ENCODE assay signal across 30 cellular contexts in genomic region chrX:48909703-48910102, GRCh38. TPM values are rescaled to one million over a fixed set of nuclear protein-coding genes. Genes with fewer than 3 reads are reported as not detected.
DNase-seq lines count a peak whose midpoint lies in the region; ATAC-seq, FAIRE-seq and TF ChIP-seq lines count a peak whose summit lies in the region.
"Had no signal": no experiment of that assay in that cellular context is flagged by ENCODE, and none has a peak within 500 bp of the region (broad histone marks: within the 10 kb centered on the region; RNA-seq: fewer than 3 reads in every experiment).

No MANE protein-coding gene starts in this region.

- peak overlapping the region in 2 of 3 experiments; percentile 12 to 91 for H3K4me3 ChIP-seq in keratinocyte (ENCODE audit: control insufficient read depth in 2 of 3, extremely low read depth in 1 of 3, insufficient read depth in 2 of 3, low read depth in 1 of 3, low read length in 3 of 3)
- H3K4me3 ChIP-seq: cardiac muscle cell, esophagus muscularis mucosa, right atrium auricular region, thyroid gland had no signal

- H3K4me3 Mint-ChIP-seq in stimulated activated naive CD8-positive, alpha-beta T cell treated with anti-CD3 and anti-CD28 coated beads, Interleukin-15, amount 100 ng/mL, for 72 hours = no peak overlapping the region
- no peak overlapping the region for H3K4me3 Mint-ChIP-seq in stimulated activated effector memory CD8-positive, alpha-beta T cell treated with anti-CD3 and anti-CD28 coated beads, Interleukin-12 subunit alpha, Interleukin-12 subunit beta, amount 100 ng/mL, for 72 hours
- H3K4me3 Mint-ChIP-seq: T-helper 1 cell treated with Interleukin-12 subunit alpha and Interleukin-12 subunit beta and Interleukin-4 antibody, amounts not matched to agents 30 μg/mL and 1 μg/mL, for 36 hours had no signal

- peaks cover 3% of the 10 kb centered on the region for H3K9me3 ChIP-seq in keratinocyte (ENCODE audit: control insufficient read depth, low read depth, low read length)
- H3K9me3 ChIP-seq: Caco-2, esophagus muscularis mucosa, left lung, right atrium auricular region, thyroid gland had no signal

- no peaks in the 10 kb centered on the region for H3K27me3 ChIP-seq in keratinocyte (ENCODE audit: control insufficient read depth, extremely low read depth, insufficient read depth, low read length)
- H3K27me3 ChIP-seq: cardiac muscle cell, esophagus muscularis mucosa, left lung, right atrium auricular region, thyroid gland had no signal

- no peak for TF ChIP-seq CTCF in keratinocyte (optimal IDR thresholded peaks at IDR 0.05 in 1 of 3, IDR thresholded peaks at IDR 0.05 in 1 of 3, conservative IDR thresholded peaks at IDR 0.05 in 1 of 3; ENCODE audit: extremely low read depth in 1 of 3, insufficient read depth in 2 of 3, low read length in 3 of 3)

- no peaks in the 10 kb centered on the region for H3K9me3 Mint-ChIP-seq in stimulated activated naive CD8-positive, alpha-beta T cell treated with anti-CD3 and anti-CD28 coated beads, Interleukin-15, amount 100 ng/mL, for 72 hours
- no peaks in the 10 kb centered on the region for H3K9me3 Mint-ChIP-seq in stimulated activated effector memory CD8-positive, alpha-beta T cell treated with anti-CD3 and anti-CD28 coated beads, Interleukin-12 subunit alpha, Interleukin-12 subunit beta, amount 100 ng/mL, for 72 hours
- H3K9me3 Mint-ChIP-seq: activated T-cell treated with anti-CD3 and anti-CD28 coated beads, Interleukin-2, amount 50 U/mL, for 4 hours; stimulated activated naive CD8-positive, alpha-beta T cell treated with anti-CD3 and anti-CD28 coated beads, Interleukin-15, Interleukin-2, amounts not matched to agents 100 ng/mL and 50 ng/mL, for 24 hours; T-helper 1 cell treated with Interleukin-12 subunit alpha and Interleukin-12 subunit beta and Interleukin-4 antibody, amounts not matched to agents 30 μg/mL and 1 μg/mL, for 36 hours had no signal

- H3K4me1 ChIP-seq in keratinocyte (ENCODE audit: control insufficient read depth, extremely low read depth, insufficient read depth, low read length) = peaks cover 7% of the 10 kb centered on the region
- H3K4me1 ChIP-seq: right atrium auricular region had no signal

- no peaks in the 10 kb centered on the region for H3K9me1 ChIP-seq in keratinocyte (ENCODE audit: control insufficient read depth, extremely low read depth, insufficient read depth, low read length)

- no peak overlapping the region for H3K9ac ChIP-seq in keratinocyte (ENCODE audit: control insufficient read depth, extremely low read depth, insufficient read depth, low read length)
- H3K9ac ChIP-seq: KMS-11, parathyroid adenoma had no signal

- DNase-seq in stimulated activated naive CD8-positive, alpha-beta T cell treated with anti-CD3 and anti-CD28 coated beads, Interleukin-15, amount 100 ng/mL, for 72 hours = peak in 1 of 2 donors; percentile 28
- no peak for DNase-seq in stimulated activated naive CD8-positive, alpha-beta T cell treated with anti-CD3 and anti-CD28 coated beads, Interleukin-15, Interleukin-2, amounts not matched to agents 100 U/mL and 50 U/mL, for 24 hours
- DNase-seq in keratinocyte (ENCODE audit: low read depth, low spot score) (no peak), iPS-NIHi11 (ENCODE audit: low spot score) (no peak), SIG-M5 treated with dmso at 0.1 percent for 504 hours (lab: John Stamatoyannopoulos, UW; ENCODE audit: unreplicated experiment) (no peak)
- DNase-seq in stimulated activated effector memory CD8-positive, alpha-beta T cell treated with anti-CD3 and anti-CD28 coated beads, Interleukin-12 subunit alpha, Interleukin-12 subunit beta, amount 100 ng/mL, for 72 hours (ENCODE audit: low spot score in 2 of 2) = no peak
- DNase-seq: ACHN; activated CD4-positive, alpha-beta T cell treated with anti-CD3 and anti-CD28 coated beads for 36 hours; activated naive CD4-positive, alpha-beta T cell treated with Interleukin-2 at 50 U/mL for 16 hours; activated T-cell treated with anti-CD3 and anti-CD28 coated beads, Interleukin-2, amount 50 U/mL, for 4 hours; amniotic stem cell; C1 segment of cervical spinal cord; Caco-2; cortex of kidney; DMS79 treated with DMSO at 0.1 percent for 48 hours; foreskin melanocyte; GOT3; immature natural killer cell; left lung; naive B cell; NCI-H146; NK-92 treated with Interleukin-12 subunit alpha and Interleukin-12 subunit beta, amount 100 ng/mL, for 24 hours; thyroid gland had no signal

- peaks cover 45% of the 10 kb centered on the region for H3K4me1 Mint-ChIP-seq in stimulated activated naive CD8-positive, alpha-beta T cell treated with anti-CD3 and anti-CD28 coated beads, Interleukin-15, amount 100 ng/mL, for 72 hours
- H3K4me1 Mint-ChIP-seq in stimulated activated effector memory CD8-positive, alpha-beta T cell treated with anti-CD3 and anti-CD28 coated beads, Interleukin-12 subunit alpha, Interleukin-12 subunit beta, amount 100 ng/mL, for 72 hours = peaks cover 35% of the 10 kb centered on the region

- no peaks in the 10 kb centered on the region for H4K20me1 ChIP-seq in keratinocyte (ENCODE audit: control insufficient read depth, extremely low read depth, insufficient read depth, low read length)

- H3K36me3 Mint-ChIP-seq in stimulated activated effector memory CD8-positive, alpha-beta T cell treated with anti-CD3 and anti-CD28 coated beads, Interleukin-12 subunit alpha, Interleukin-12 subunit beta, amount 100 ng/mL, for 72 hours = peaks cover 97% of the 10 kb centered on the region
- H3K36me3 Mint-ChIP-seq: naive B cell had no signal

- no peak overlapping the region for H3K27ac ChIP-seq in keratinocyte (ENCODE audit: control insufficient read depth, insufficient read depth, low read length)
- H3K27ac ChIP-seq: cardiac muscle cell, esophagus muscularis mucosa, KMS-11, left lung, parathyroid adenoma, right atrium auricular region, thyroid gland had no signal

- FAIRE-seq in keratinocyte (lab: Jason Lieb, UNC) = no peak

- no peak overlapping the region for H2AFZ ChIP-seq in keratinocyte (ENCODE audit: control insufficient read depth, low read length)
- H2AFZ ChIP-seq: parathyroid adenoma had no signal

- dilution Hi-C loops in keratinocyte (cut with MboI; ENCODE audit: extremely low pct_ligation_motif_present, low sequenced_read_pairs) = no loop called here

- ATAC-seq in stimulated activated naive CD8-positive, alpha-beta T cell treated with anti-CD3 and anti-CD28 coated beads, Interleukin-15, amount 100 ng/mL, for 72 hours = peak; percentile 0
- no peak for ATAC-seq in stimulated activated naive CD8-positive, alpha-beta T cell treated with anti-CD3 and anti-CD28 coated beads, Interleukin-15, Interleukin-2, amounts not matched to agents 100 U/mL and 50 U/mL, for 24 hours
- ATAC-seq in stimulated activated effector memory CD8-positive, alpha-beta T cell treated with anti-CD3 and anti-CD28 coated beads, Interleukin-12 subunit alpha, Interleukin-12 subunit beta, amount 100 ng/mL, for 72 hours = no peak
- ATAC-seq: activated CD4-positive, alpha-beta T cell treated with anti-CD3 and anti-CD28 coated beads for 36 hours; activated T-cell treated with anti-CD3 and anti-CD28 coated beads, Interleukin-2, amount 50 U/mL, for 4 hours; left lung had no signal

- peak overlapping the region; percentile 67 for H3K4me2 ChIP-seq in keratinocyte (ENCODE audit: control insufficient read depth, extremely low read depth, insufficient read depth, low read depth, low read length)
- H3K4me2 ChIP-seq: KMS-11 had no signal

- H3K79me2 ChIP-seq in keratinocyte (ENCODE audit: control insufficient read depth, insufficient read depth, low read length) = peaks cover 30% of the 10 kb centered on the region

- H3K27ac Mint-ChIP-seq in stimulated activated naive CD8-positive, alpha-beta T cell treated with anti-CD3 and anti-CD28 coated beads, Interleukin-15, amount 100 ng/mL, for 72 hours = peak overlapping the region in 1 of 2 donors; percentile 94
- H3K27ac Mint-ChIP-seq in stimulated activated effector memory CD8-positive, alpha-beta T cell treated with anti-CD3 and anti-CD28 coated beads, Interleukin-12 subunit alpha, Interleukin-12 subunit beta, amount 100 ng/mL, for 72 hours = peak overlapping the region; percentile 99
- H3K27ac Mint-ChIP-seq: activated CD4-positive, alpha-beta T cell treated with anti-CD3 and anti-CD28 coated beads for 36 hours had no signal

- H3K36me3 ChIP-seq in keratinocyte (ENCODE audit: control insufficient read depth in 2 of 2, extremely low read depth in 1 of 2, insufficient read depth in 2 of 2, low read length in 2 of 2) = peaks cover 8 to 15% of the 10 kb centered on the region in 2 experiments

- H3K27me3 Mint-ChIP-seq in stimulated activated naive CD8-positive, alpha-beta T cell treated with anti-CD3 and anti-CD28 coated beads, Interleukin-15, amount 100 ng/mL, for 72 hours = no peaks in the 10 kb centered on the region
- H3K27me3 Mint-ChIP-seq: activated CD4-positive, alpha-beta T cell treated with anti-CD3 and anti-CD28 coated beads for 36 hours; naive B cell; stimulated activated naive CD8-positive, alpha-beta T cell treated with anti-CD3 and anti-CD28 coated beads, Interleukin-15, Interleukin-2, amounts not matched to agents 100 ng/mL and 50 ng/mL, for 24 hours had no signal

RNA-seq across cellular contexts. Expression of gene SLC35A2, which starts 1.7 kb away (rescaled TPM):
- 39.4 to 64.0 TPM (median 44.2 TPM) in 3 replicates for polyA plus RNA-seq in keratinocyte
- polyA plus RNA-seq in keratinocyte (2011; ENCODE audit: low read depth) = 4.5 TPM
- 37.6 and 42.3 TPM in 2 replicates for polyA plus RNA-seq in keratinocyte (2011; cell fraction: cytosol; rRNA removed)
- 128 and 133 TPM in 2 replicates for polyA plus RNA-seq in keratinocyte (2011; cell fraction: nucleus; rRNA removed)
- polyA plus RNA-seq in keratinocyte (2012; ENCODE audit: low replicate concordance) = 34.0 and 42.3 TPM in 2 replicates
- 76.4 to 124 TPM (median 76.5 TPM) in 3 replicates for polyA minus RNA-seq in keratinocyte
- polyA minus RNA-seq in keratinocyte (2011; cell fraction: cytosol; rRNA and poly(A)+ RNA removed) = 51.8 TPM
- polyA minus RNA-seq in keratinocyte (2011; cell fraction: nucleus; rRNA and poly(A)+ RNA removed) = 57.0 and 75.4 TPM in 2 replicates

RNA-seq across cellular contexts. Expression of gene PIM2, which starts 9.1 kb away (rescaled TPM):
- polyA plus RNA-seq in keratinocyte = 8.3 to 11.6 TPM (median 9.9 TPM) in 3 replicates
- 0.75 TPM for polyA plus RNA-seq in keratinocyte (2011; ENCODE audit: low read depth)
- polyA plus RNA-seq in keratinocyte (2011; cell fraction: cytosol; rRNA removed) = 7.6 and 9.4 TPM in 2 replicates
- polyA plus RNA-seq in keratinocyte (2011; cell fraction: nucleus; rRNA removed) = 14.0 and 14.1 TPM in 2 replicates
- 6.8 and 8.0 TPM in 2 replicates for polyA plus RNA-seq in keratinocyte (2012; ENCODE audit: low replicate concordance)
- 9.1 to 10.9 TPM (median 10.1 TPM) in 3 replicates for polyA minus RNA-seq in keratinocyte
- polyA minus RNA-seq in keratinocyte (2011; cell fraction: cytosol; rRNA and poly(A)+ RNA removed) = 6.7 TPM
- 7.3 and 8.9 TPM in 2 replicates for polyA minus RNA-seq in keratinocyte (2011; cell fraction: nucleus; rRNA and poly(A)+ RNA removed)

RNA-seq across cellular contexts. Expression of gene PQBP1, which starts 12.0 kb away (rescaled TPM):
- polyA plus RNA-seq in keratinocyte = 62.9 to 85.2 TPM (median 79.0 TPM) in 3 replicates
- 63.2 TPM for polyA plus RNA-seq in keratinocyte (2011; ENCODE audit: low read depth)
- 49.9 and 88.3 TPM in 2 replicates for polyA plus RNA-seq in keratinocyte (2011; cell fraction: cytosol; rRNA removed)
- polyA plus RNA-seq in keratinocyte (2011; cell fraction: nucleus; rRNA removed) = 129 and 130 TPM in 2 replicates
- 58.8 and 102 TPM in 2 replicates for polyA plus RNA-seq in keratinocyte (2012; ENCODE audit: low replicate concordance)
- polyA minus RNA-seq in keratinocyte = 29.3 to 96.5 TPM (median 52.0 TPM) in 3 replicates
- polyA minus RNA-seq in keratinocyte (2011; cell fraction: cytosol; rRNA and poly(A)+ RNA removed) = 34.1 TPM
- polyA minus RNA-seq in keratinocyte (2011; cell fraction: nucleus; rRNA and poly(A)+ RNA removed) = 22.9 and 30.3 TPM in 2 replicates

RNA-seq across cellular contexts. Expression of gene TIMM17B, which starts 12.1 kb away (rescaled TPM):
- polyA plus RNA-seq in keratinocyte = 34.3 to 52.9 TPM (median 35.5 TPM) in 3 replicates
- polyA plus RNA-seq in keratinocyte (2011; ENCODE audit: low read depth) = 3.8 TPM
- polyA plus RNA-seq in keratinocyte (2011; cell fraction: cytosol; rRNA removed) = 26.5 and 50.2 TPM in 2 replicates
- polyA plus RNA-seq in keratinocyte (2011; cell fraction: nucleus; rRNA removed) = 20.2 and 22.2 TPM in 2 replicates
- 47.8 and 49.1 TPM in 2 replicates for polyA plus RNA-seq in keratinocyte (2012; ENCODE audit: low replicate concordance)
- 18.3 to 32.8 TPM (median 23.8 TPM) in 3 replicates for polyA minus RNA-seq in keratinocyte
- 39.7 TPM for polyA minus RNA-seq in keratinocyte (2011; cell fraction: cytosol; rRNA and poly(A)+ RNA removed)
- polyA minus RNA-seq in keratinocyte (2011; cell fraction: nucleus; rRNA and poly(A)+ RNA removed) = 7.8 and 10.1 TPM in 2 replicates

RNA-seq across cellular contexts. Expression of gene OTUD5, which starts 47.7 kb away (rescaled TPM):
- 39.5 to 42.6 TPM (median 40.3 TPM) in 3 replicates for polyA plus RNA-seq in keratinocyte
- 53.6 TPM for polyA plus RNA-seq in keratinocyte (2011; ENCODE audit: low read depth)
- polyA plus RNA-seq in keratinocyte (2011; cell fraction: cytosol; rRNA removed) = 36.0 and 36.5 TPM in 2 replicates
- 64.4 and 68.6 TPM in 2 replicates for polyA plus RNA-seq in keratinocyte (2011; cell fraction: nucleus; rRNA removed)
- 32.9 and 39.8 TPM in 2 replicates for polyA plus RNA-seq in keratinocyte (2012; ENCODE audit: low replicate concordance)
- 52.1 to 86.8 TPM (median 63.2 TPM) in 3 replicates for polyA minus RNA-seq in keratinocyte
- 51.0 TPM for polyA minus RNA-seq in keratinocyte (2011; cell fraction: cytosol; rRNA and poly(A)+ RNA removed)
- 21.1 and 37.7 TPM in 2 replicates for polyA minus RNA-seq in keratinocyte (2011; cell fraction: nucleus; rRNA and poly(A)+ RNA removed)
